Comparison of ENCODE assay signal across 28 cellular contexts in the genomic region with DNA sequence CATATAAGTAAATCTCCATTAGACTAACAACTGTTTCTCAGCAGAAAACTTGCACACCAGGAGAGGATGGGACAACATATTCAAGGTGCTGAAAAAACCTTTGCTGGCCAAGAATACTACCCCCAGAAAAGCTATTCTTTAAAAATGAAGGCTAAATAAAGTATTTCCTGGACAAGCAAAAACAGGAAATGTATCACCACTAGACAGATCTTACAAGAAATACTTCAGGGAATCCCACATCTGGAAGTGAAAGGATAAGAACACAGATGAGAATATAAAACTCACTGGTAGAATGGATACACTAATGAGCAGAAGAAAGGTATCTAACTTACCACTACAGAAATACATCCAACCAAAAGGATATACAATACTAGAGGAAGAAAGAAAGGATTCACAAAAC. TPM values are rescaled to one million over a fixed set of nuclear protein-coding genes. Genes with fewer than 3 reads are reported as not detected.
"Had no signal": no experiment of that assay in that cellular context is flagged by ENCODE, and none has a peak within 500 bp of the region (broad histone marks: within the 10 kb centered on the region; RNA-seq: fewer than 3 reads in every experiment).

No MANE protein-coding gene starts in this region.

- H3K36me3 ChIP-seq: heart left ventricle, lower lobe of right lung, transverse colon, WERI-Rb-1 had no signal

- H3K36me3 Mint-ChIP-seq: activated CD8-positive, alpha-beta memory T cell treated with anti-CD3 and anti-CD28 coated beads, Interleukin-2, amount 10 ng/mL, durations not matched to agents 7 days and 5 days had no signal

- FAIRE-seq: TTC549, urothelium cell line had no signal

- H3K27ac ChIP-seq: heart left ventricle, lower lobe of right lung, transverse colon, WERI-Rb-1 had no signal

- H3K27ac Mint-ChIP-seq: activated CD4-positive, alpha-beta T cell treated with anti-CD3 and anti-CD28 coated beads, Interleukin-2, amount 10 ng/mL, durations not matched to agents 7 days and 5 days; activated CD8-positive, alpha-beta memory T cell treated with anti-CD3 and anti-CD28 coated beads, Interleukin-2, amount 10 ng/mL, durations not matched to agents 7 days and 5 days; activated CD8-positive, alpha-beta T cell treated with anti-CD3 and anti-CD28 coated beads for 36 hours; activated naive CD8-positive, alpha-beta T cell treated with anti-CD3 and anti-CD28 coated beads, Interleukin-2, amount 50 U/mL, for 24 hours; activated T-helper 1 cell treated with anti-CD3 and anti-CD28 coated beads, Interleukin-12 subunit alpha, Interleukin-12 subunit beta, Interleukin-2, Interleukin-4 antibody, amounts not matched to agents 30 ng/mL and 10 ng/mL and 1 ng/mL, durations not matched to agents 14 hours and 24 hours and 36 hours; dendritic cell treated with granulocyte-macrophage colony-stimulating factor and Interleukin-4, amounts not matched to agents 40 ng/mL and 50 ng/mL, for 4 days; progenitor cell of endocrine pancreas; stimulated activated naive B cell treated with anti-CD40 and anti-IgM and Interleukin-4, amounts not matched to agents 10 μg/mL and 1 μg/mL and 100 μg/mL, for 72 hours had no signal

- DNase-seq: activated CD4-positive, alpha-beta T cell treated with anti-CD3 and anti-CD28 coated beads, Interleukin-2, amount 10 ng/mL, durations not matched to agents 7 days and 5 days; activated CD4-positive, CD25-positive, alpha-beta regulatory T cell treated with anti-CD3 and anti-CD28 coated beads, Interleukin-2, amount 50 U/mL, for 72 hours; activated CD8-positive, alpha-beta memory T cell treated with anti-CD3 and anti-CD28 coated beads, Interleukin-2, amount 10 ng/mL, durations not matched to agents 7 days and 5 days; activated CD8-positive, alpha-beta T cell treated with anti-CD3 and anti-CD28 coated beads for 36 hours; activated gamma-delta T cell; activated naive CD4-positive, alpha-beta T cell treated with anti-CD3 and anti-CD28 coated beads, Interleukin-2, amount 50 U/mL, for 16 hours; activated naive CD8-positive, alpha-beta T cell treated with anti-CD3 and anti-CD28 coated beads, Interleukin-2, amount 50 U/mL, for 24 hours; activated T-cell treated with anti-CD3 and anti-CD28 coated beads for 4 hours; effector CD4-positive, alpha-beta T cell; heart left ventricle; islet precursor cell; lower lobe of right lung; naive thymus-derived CD8-positive, alpha-beta T cell; retina; stimulated activated CD4-positive, alpha-beta T cell treated with anti-CD3 and anti-CD28 coated beads, Interleukin-2, amount 100 ng/mL, for 48 hours; stimulated activated CD8-positive, alpha-beta memory T cell treated with anti-CD3 and anti-CD28 coated beads, Interleukin-4, amount 100 ng/mL, for 48 hours; stimulated activated naive B cell treated with anti-CD40 and anti-IgM and Interleukin-4, amounts not matched to agents 10 μg/mL and 1 μg/mL and 100 μg/mL, for 72 hours; transverse colon; WERI-Rb-1 had no signal

- H3K4me1 Mint-ChIP-seq: activated CD4-positive, alpha-beta T cell treated with anti-CD3 and anti-CD28 coated beads, Interleukin-2, amount 10 ng/mL, durations not matched to agents 7 days and 5 days; activated CD8-positive, alpha-beta memory T cell treated with anti-CD3 and anti-CD28 coated beads, Interleukin-2, amount 10 ng/mL, durations not matched to agents 7 days and 5 days; activated naive CD8-positive, alpha-beta T cell treated with anti-CD3 and anti-CD28 coated beads, Interleukin-2, amount 50 U/mL, for 24 hours; naive thymus-derived CD8-positive, alpha-beta T cell; stimulated activated naive B cell treated with anti-CD40 and anti-IgM and Interleukin-4, amounts not matched to agents 10 μg/mL and 1 μg/mL and 100 μg/mL, for 72 hours had no signal

- ATAC-seq: activated CD8-positive, alpha-beta memory T cell treated with anti-CD3 and anti-CD28 coated beads, Interleukin-2, amount 10 ng/mL, durations not matched to agents 7 days and 5 days; activated CD8-positive, alpha-beta T cell treated with anti-CD3 and anti-CD28 coated beads for 36 hours; activated naive CD8-positive, alpha-beta T cell treated with anti-CD3 and anti-CD28 coated beads, Interleukin-2, amount 50 U/mL, for 24 hours; heart left ventricle; lower lobe of right lung; naive thymus-derived CD8-positive, alpha-beta T cell; stimulated activated naive B cell treated with anti-CD40 and anti-IgM and Interleukin-4, amounts not matched to agents 10 μg/mL and 1 μg/mL and 100 μg/mL, for 72 hours had no signal

- H3K27me3 ChIP-seq: heart left ventricle, transverse colon had no signal

- H3K4me3 ChIP-seq: heart left ventricle, lower lobe of right lung, transverse colon had no signal

- H3K4me1 ChIP-seq: lower lobe of right lung had no signal

- H3K27me3 Mint-ChIP-seq: dendritic cell treated with granulocyte-macrophage colony-stimulating factor and Interleukin-4, amounts not matched to agents 40 ng/mL and 50 ng/mL, for 4 days; progenitor cell of endocrine pancreas had no signal

- H3K4me3 Mint-ChIP-seq: activated CD4-positive, alpha-beta T cell treated with anti-CD3 and anti-CD28 coated beads, Interleukin-2, amount 10 ng/mL, durations not matched to agents 7 days and 5 days; activated CD8-positive, alpha-beta memory T cell treated with anti-CD3 and anti-CD28 coated beads, Interleukin-2, amount 10 ng/mL, durations not matched to agents 7 days and 5 days; activated CD8-positive, alpha-beta T cell treated with anti-CD3 and anti-CD28 coated beads for 36 hours; activated naive CD8-positive, alpha-beta T cell treated with anti-CD3 and anti-CD28 coated beads, Interleukin-2, amount 50 U/mL, for 24 hours; activated T-helper 1 cell treated with anti-CD3 and anti-CD28 coated beads, Interleukin-12 subunit alpha, Interleukin-12 subunit beta, Interleukin-2, Interleukin-4 antibody, amounts not matched to agents 30 ng/mL and 10 ng/mL and 1 ng/mL, durations not matched to agents 14 hours and 24 hours and 36 hours; dendritic cell treated with granulocyte-macrophage colony-stimulating factor and Interleukin-4, amounts not matched to agents 40 ng/mL and 50 ng/mL, for 4 days; naive thymus-derived CD8-positive, alpha-beta T cell; stimulated activated naive B cell treated with anti-CD40 and anti-IgM and Interleukin-4, amounts not matched to agents 10 μg/mL and 1 μg/mL and 100 μg/mL, for 72 hours had no signal

RNA-seq across cellular contexts. Expression of gene ADH1C, which starts 27.0 kb away (rescaled TPM):
- total RNA-seq: activated CD4-positive, alpha-beta T cell treated with anti-CD3 and anti-CD28 coated beads, Interleukin-2, amount 10 ng/mL, durations not matched to agents 7 days and 5 days; activated CD8-positive, alpha-beta memory T cell treated with anti-CD3 and anti-CD28 coated beads, Interleukin-2, amount 10 ng/mL, durations not matched to agents 7 days and 5 days; activated CD8-positive, alpha-beta T cell treated with anti-CD3 and anti-CD28 coated beads for 36 hours; activated T-helper 1 cell treated with anti-CD3 and anti-CD28 coated beads, Interleukin-12 subunit alpha, Interleukin-12 subunit beta, Interleukin-2, Interleukin-4 antibody, amounts not matched to agents 30 ng/mL and 10 ng/mL and 1 ng/mL, durations not matched to agents 14 hours and 24 hours and 36 hours; chondrocyte; naive thymus-derived CD8-positive, alpha-beta T cell; osteocyte had no signal
- polyA plus RNA-seq: naive thymus-derived CD8-positive, alpha-beta T cell had no signal

RNA-seq across cellular contexts. Expression of gene ADH7, which starts 55.6 kb away (rescaled TPM):
- total RNA-seq: activated CD4-positive, alpha-beta T cell treated with anti-CD3 and anti-CD28 coated beads, Interleukin-2, amount 10 ng/mL, durations not matched to agents 7 days and 5 days; activated CD8-positive, alpha-beta memory T cell treated with anti-CD3 and anti-CD28 coated beads, Interleukin-2, amount 10 ng/mL, durations not matched to agents 7 days and 5 days; activated CD8-positive, alpha-beta T cell treated with anti-CD3 and anti-CD28 coated beads for 36 hours; activated T-helper 1 cell treated with anti-CD3 and anti-CD28 coated beads, Interleukin-12 subunit alpha, Interleukin-12 subunit beta, Interleukin-2, Interleukin-4 antibody, amounts not matched to agents 30 ng/mL and 10 ng/mL and 1 ng/mL, durations not matched to agents 14 hours and 24 hours and 36 hours; cardiac septum; chondrocyte; heart left ventricle; naive thymus-derived CD8-positive, alpha-beta T cell; osteocyte; progenitor cell of endocrine pancreas; temporal lobe; transverse colon had no signal
- polyA plus RNA-seq: heart left ventricle; naive thymus-derived CD8-positive, alpha-beta T cell had no signal

RNA-seq across cellular contexts. Expression of gene ADH1B, which starts 58.4 kb away (rescaled TPM):
- total RNA-seq: activated CD4-positive, alpha-beta T cell treated with anti-CD3 and anti-CD28 coated beads, Interleukin-2, amount 10 ng/mL, durations not matched to agents 7 days and 5 days; activated CD8-positive, alpha-beta memory T cell treated with anti-CD3 and anti-CD28 coated beads, Interleukin-2, amount 10 ng/mL, durations not matched to agents 7 days and 5 days; activated CD8-positive, alpha-beta T cell treated with anti-CD3 and anti-CD28 coated beads for 36 hours; activated T-helper 1 cell treated with anti-CD3 and anti-CD28 coated beads, Interleukin-12 subunit alpha, Interleukin-12 subunit beta, Interleukin-2, Interleukin-4 antibody, amounts not matched to agents 30 ng/mL and 10 ng/mL and 1 ng/mL, durations not matched to agents 14 hours and 24 hours and 36 hours; naive thymus-derived CD8-positive, alpha-beta T cell had no signal
- polyA plus RNA-seq: naive thymus-derived CD8-positive, alpha-beta T cell had no signal
